Comparison of ENCODE assay signal across 19 cellular contexts in genomic region chr4:10496200-10496599, GRCh38. TPM values are rescaled to one million over a fixed set of nuclear protein-coding genes. Genes with fewer than 3 reads are reported as not detected.
DNase-seq lines count a peak whose midpoint lies in the region; ATAC-seq, FAIRE-seq and TF ChIP-seq lines count a peak whose summit lies in the region.
"Had no signal": no experiment of that assay in that cellular context is flagged by ENCODE, and none has a peak within 500 bp of the region (broad histone marks: within the 10 kb centered on the region; RNA-seq: fewer than 3 reads in every experiment).

No MANE protein-coding gene starts in this region.

- H3K18ac ChIP-seq in H1 (ENCODE audit: extremely low read depth, low read length) = 0 out of 2 replicates have a peak overlapping the region, but pooled peaks have one; percentile 60

- peak; percentile 96 for FAIRE-seq in H1 (lab: Jason Lieb, UNC)
- FAIRE-seq: A549, D721Med, GM12892, HepG2 had no signal

- no peaks in the 10 kb centered on the region for H3K4me1 Mint-ChIP-seq in stimulated activated naive CD8-positive, alpha-beta T cell treated with anti-CD3 and anti-CD28 coated beads, Interleukin-15, amount 100 ng/mL, for 72 hours
- H3K4me1 Mint-ChIP-seq: CD8-positive, alpha-beta memory T cell had no signal

- no peak overlapping the region for H2AK5ac ChIP-seq in H1 (ENCODE audit: low read depth, low read length)

- no peak overlapping the region for H3K4me3 Mint-ChIP-seq in stimulated activated naive CD8-positive, alpha-beta T cell treated with anti-CD3 and anti-CD28 coated beads, Interleukin-15, amount 100 ng/mL, for 72 hours
- H3K4me3 Mint-ChIP-seq: CD8-positive, alpha-beta memory T cell had no signal

- H3K79me1 ChIP-seq in H1 (ENCODE audit: low read depth, low read length) = no peaks in the 10 kb centered on the region

- CTCF ChIA-PET in H1 (lab: Charles Lee; ENCODE audit: partially characterized antibody) = interaction anchor here (0.9 to 1.9 kb wide), 5 partner anchors 11 to 35 kb away, joined by 3 to 6 read pairs (median 3); no protein-coding TSS in a partner anchor

- H3K27me3 ChIP-seq in HUES64 (ENCODE audit: insufficient read depth, low read length) = peaks cover 2% of the 10 kb centered on the region; the same call in 1 of the 2 replicates
- peaks cover 3 to 21% (median 11%) of the 10 kb centered on the region in 4 experiments; a peak in 6 of 7 replicates for H3K27me3 ChIP-seq in H1 (replicated peaks in 1 of 4; ENCODE audit: control insufficient read depth in 3 of 4, extremely low read depth in 1 of 4, insufficient read depth in 3 of 4, low read length in 3 of 4)
- no peaks in the 10 kb centered on the region for H3K27me3 ChIP-seq in uterus

- no peaks in the 10 kb centered on the region for H3K27me3 Mint-ChIP-seq in stimulated activated naive CD8-positive, alpha-beta T cell treated with anti-CD3 and anti-CD28 coated beads, Interleukin-15, amount 100 ng/mL, for 72 hours

- no peak overlapping the region for H3K23ac ChIP-seq in H1 (ENCODE audit: insufficient read length)

- no peaks in the 10 kb centered on the region for H3K23me2 ChIP-seq in H1 (ENCODE audit: low read depth, low read length)

- H3K56ac ChIP-seq in H1 (replicated peaks; ENCODE audit: insufficient read length, low read depth, low read length) = no peak overlapping the region

- TF ChIP-seq EP300 in H1 (IDR thresholded peaks at IDR 0.05; ENCODE audit: borderline replicate concordance in 1 of 2, low read depth in 2 of 2, low read length in 2 of 2) = peak in 1 of 2 experiments; percentile 74; a peak in 1 of 3 replicates

- no peak overlapping the region for H4K5ac ChIP-seq in H1 (ENCODE audit: insufficient read length, low read depth, low read length)

- TF ChIP-seq POLR2A in H1 (IDR thresholded peaks at IDR 0.05; ENCODE audit: control extremely low read depth in 1 of 2, low read depth in 2 of 2, low read length in 2 of 2) = no peak
- TF ChIP-seq POLR2A in uterus (IDR thresholded peaks at IDR 0.05) = no peak

- H2BK15ac ChIP-seq in H1 (ENCODE audit: low read length) = no peak overlapping the region

- no peak overlapping the region for H4K91ac ChIP-seq in H1 (replicated peaks; ENCODE audit: insufficient read length, low read length)

- peaks cover 0 to 2% of the 10 kb centered on the region in 2 experiments for H4K20me1 ChIP-seq in H1 (replicated peaks in 1 of 2; ENCODE audit: control insufficient read depth in 1 of 2, insufficient read depth in 2 of 2, low read length in 2 of 2)

- H3K27ac ChIP-seq in HUES64 (ENCODE audit: low read depth, low read length) (peak overlapping the region; percentile 74), H1 (ENCODE audit: low read depth, low read length) (no peak overlapping the region), uterus (no peak overlapping the region)
- H3K27ac ChIP-seq: A549 had no signal

- no peak for ATAC-seq in stimulated activated naive CD8-positive, alpha-beta T cell treated with anti-CD3 and anti-CD28 coated beads, Interleukin-15, amount 100 ng/mL, for 72 hours
- ATAC-seq: A549, HepG2, Panc1 had no signal

- H3K14ac ChIP-seq in H1 (ENCODE audit: insufficient read length) = no peak overlapping the region

- H3K36me3 ChIP-seq in HUES64 (ENCODE audit: insufficient read depth, low read length) (no peaks in the 10 kb centered on the region), H1 (ENCODE audit: control insufficient read depth in 2 of 4, insufficient read depth in 4 of 4, low read length in 3 of 4) (no peaks in the 10 kb centered on the region), uterus (no peaks in the 10 kb centered on the region)

- H2BK120ac ChIP-seq in H1 (replicated peaks; ENCODE audit: low read depth, low read length) = no peak overlapping the region

- H2BK5ac ChIP-seq in H1 (ENCODE audit: low read depth, low read length) = 0 out of 2 replicates have a peak overlapping the region, but pooled peaks have one; percentile 11

- H3K9me3 ChIP-seq in HUES64 (ENCODE audit: insufficient read depth, low read depth, low read length) (no peaks in the 10 kb centered on the region), H1 (ENCODE audit: insufficient read depth in 2 of 2, low read depth in 1 of 2, low read length in 1 of 2) (no peaks in the 10 kb centered on the region), uterus (no peaks in the 10 kb centered on the region)
- H3K9me3 ChIP-seq: A549 had no signal

- H4K8ac ChIP-seq in H1 (ENCODE audit: extremely low read depth, insufficient read depth, low read length) = no peak overlapping the region

- no peak overlapping the region for H2AFZ ChIP-seq in H1 (ENCODE audit: low read length)

- H3K27ac Mint-ChIP-seq in stimulated activated naive CD8-positive, alpha-beta T cell treated with anti-CD3 and anti-CD28 coated beads, Interleukin-15, amount 100 ng/mL, for 72 hours = no peak overlapping the region
- H3K27ac Mint-ChIP-seq: CD8-positive, alpha-beta memory T cell had no signal

- no peak overlapping the region for H2BK20ac ChIP-seq in H1 (ENCODE audit: low read length)

- POLR2A ChIA-PET in H1 (lab: Charles Lee; ENCODE audit: partially characterized antibody) = interaction anchor here (0.9 to 1.2 kb wide), 7 partner anchors 10 to 379 kb away, joined by 3 to 5 read pairs (median 4); partner anchors contain the start of genes WDR1 and ZNF518B

- intact Hi-C loops in uterus (cut with DNase I; ENCODE audit: low total_unique reads) = no loop called here

- WGBS in HUES64 = 1% methylated on average over 4 of the region's 4 CpGs
- 3% methylated on average over 4 of the region's 4 CpGs; no CpG with 5 or more reads in 1 of the 2 experiments for WGBS in H1 (ENCODE audit: extremely low coverage in 1 of 2, insufficient coverage in 1 of 2, insufficient read length in 1 of 2, insufficient replicate concordance in 2 of 2, low coverage in 1 of 2, low lambda C conversion rate in 2 of 2, missing lambda C conversion rate in 1 of 2), 2 experiments

- TF ChIP-seq RAD21 in H1 (IDR thresholded peaks at IDR 0.05 in 1 of 2, conservative IDR thresholded peaks at IDR 0.05 in 1 of 2; ENCODE audit: low read depth in 2 of 2, low read length in 2 of 2) = no peak; a peak in 1 of 4 replicates

- H3K4me1 ChIP-seq in HUES64 (ENCODE audit: insufficient read depth, low read length) (peaks cover 48% of the 10 kb centered on the region), H1 (replicated peaks in 1 of 4; ENCODE audit: control insufficient read depth in 3 of 4, insufficient read depth in 4 of 4, low read length in 3 of 4) (peaks cover 6 to 28% (median 17%) of the 10 kb centered on the region in 4 experiments; a peak in 6 of 7 replicates), uterus (no peaks in the 10 kb centered on the region)
- H3K4me1 ChIP-seq: A549 had no signal

- no peaks in the 10 kb centered on the region for H3K79me2 ChIP-seq in H1 (ENCODE audit: control insufficient read depth in 1 of 2, insufficient read depth in 2 of 2, low read length in 2 of 2)

- H2BK12ac ChIP-seq in H1 (ENCODE audit: low read depth, low read length) = no peak overlapping the region; the same call in 1 of the 2 replicates

- H3K9ac ChIP-seq in HUES64 (ENCODE audit: low read depth, low read length) (no peak overlapping the region; the same call in 1 of the 2 replicates), H1 (replicated peaks in 1 of 4; ENCODE audit: extremely low read depth in 1 of 4, low read depth in 3 of 4, low read length in 3 of 4) (0 out of 7 replicates have a peak overlapping the region, but pooled peaks of 1 of the 4 experiments have one; percentile 3)

- H3K4me3 ChIP-seq in HUES64 (ENCODE audit: low read length) = peak overlapping the region; percentile 18
- H3K4me3 ChIP-seq in H1 (ENCODE audit: extremely low read depth in 1 of 4, insufficient read depth in 2 of 4, low read depth in 3 of 4, low read length in 4 of 4) = peak overlapping the region in 1 of 4 experiments; percentile 36; a peak in 1 of 8 replicates
- no peak overlapping the region for H3K4me3 ChIP-seq in uterus
- H3K4me3 ChIP-seq: A549 had no signal

- H3K4me2 ChIP-seq in H1 (ENCODE audit: insufficient read depth in 1 of 2, low read depth in 2 of 2, low read length in 2 of 2) = peak overlapping the region; percentile 43 to 48
- H3K4me2 ChIP-seq: A549 had no signal

- no peak for TF ChIP-seq CTCF in H1 (IDR thresholded peaks at IDR 0.05; ENCODE audit: control extremely low read depth in 1 of 3, insufficient read depth in 1 of 3, low read depth in 1 of 3, low read length in 3 of 3)
- TF ChIP-seq CTCF in uterus (IDR thresholded peaks at IDR 0.05) = no peak

- peak; percentile 79 for DNase-seq in ELF-1 (ENCODE audit: low read depth, low spot score)
- peak in 1 of 2 experiments; percentile 41 for DNase-seq in H1 (ENCODE audit: low read depth in 1 of 2, low spot score in 2 of 2)
- DNase-seq in iPS-NIHi11 (ENCODE audit: low spot score) = peak; percentile 45
- DNase-seq in uterus = no peak
- DNase-seq in NCI-H1930 (lab: John Stamatoyannopoulos, UW) = no peak
- no peak for DNase-seq in pons (ENCODE audit: low spot score)
- no peak for DNase-seq in stimulated activated naive CD8-positive, alpha-beta T cell treated with anti-CD3 and anti-CD28 coated beads, Interleukin-15, amount 100 ng/mL, for 72 hours
- DNase-seq: CD8-positive, alpha-beta memory T cell; KG1; NCI-H1105 treated with DMSO at 0.1 percent for 48 hours; NCI-H187; NCI-H345; NCI-H524 treated with DMSO at 0.1 percent for 48 hours had no signal

- no peaks in the 10 kb centered on the region for H3K9me3 Mint-ChIP-seq in stimulated activated naive CD8-positive, alpha-beta T cell treated with anti-CD3 and anti-CD28 coated beads, Interleukin-15, amount 100 ng/mL, for 72 hours
- H3K9me3 Mint-ChIP-seq: CD8-positive, alpha-beta memory T cell had no signal

- no peak overlapping the region for H3K4ac ChIP-seq in H1 (replicated peaks; ENCODE audit: insufficient read length, low read depth, low read length)

TF ChIP-seq in H1, 55 proteins besides CTCF, POLR2A, EP300 and RAD21 (continues in another document):
- TF ChIP-seq KDM4A (IDR thresholded peaks at IDR 0.05; ENCODE audit: low read depth, low read length, severe bottlenecking) (no peak), HDAC2 (IDR thresholded peaks at IDR 0.05; ENCODE audit: borderline replicate concordance in 1 of 2, low read depth in 2 of 2, low read length in 2 of 2) (peak; percentile 65 to 95; a peak in 3 of 4 replicates), CREB1 (IDR thresholded peaks at IDR 0.05) (no peak), CBX5 (IDR thresholded peaks at IDR 0.05; ENCODE audit: low read depth, low read length) (no peak)

RNA-seq across cellular contexts. Expression of gene ZNF518B, which starts 39.0 kb away (rescaled TPM):
- 15.5 TPM for polyA plus RNA-seq in HUES64 (2013, experiment 1 of 2)
- 19.1 TPM for polyA plus RNA-seq in HUES64 (2013, experiment 2 of 2)
- total RNA-seq in H1 (2021; fragmentation: NEBNext Ultra II Directional; extraction: Animal tissue kit (Norgen Biotek cat#: 25700)) = 6.4 and 9.0 TPM in 2 replicates
- polyA plus RNA-seq in H1 (2011; rRNA removed) = 1.9 and 2.9 TPM in 2 replicates
- polyA plus RNA-seq in H1 (2011; cell fraction: cytosol; rRNA removed) = 3.2 TPM
- 2.9 TPM for polyA plus RNA-seq in H1 (2011; cell fraction: nucleus; rRNA removed)
- 3.9 to 6.0 TPM (median 4.0 TPM) in 4 replicates for polyA plus RNA-seq in H1 (2012, experiment 1 of 2)
- polyA plus RNA-seq in H1 (2012, experiment 2 of 2) = 0.38 TPM
- polyA plus RNA-seq in H1 (2013, experiment 1 of 2) = 3.3 TPM
- polyA plus RNA-seq in H1 (2013, experiment 2 of 2) = 3.2 TPM
- 11.6 and 12.6 TPM in 2 replicates for polyA minus RNA-seq in H1 (2011; rRNA and poly(A)+ RNA removed)
- 16.7 TPM for polyA minus RNA-seq in H1 (2011; cell fraction: cytosol; rRNA and poly(A)+ RNA removed)
- polyA minus RNA-seq in H1 (2011; cell fraction: nucleus; rRNA and poly(A)+ RNA removed) = 20.8 TPM
- 100 to 1,000 TPM in 1 of 4 donors, 10 to 100 TPM in 3; 13.8 to 105 (median 46.4) TPM for total RNA-seq in uterus
- polyA plus RNA-seq: HepG2 had no signal

Comparison
In these comparisons a context has a peak if more than half of its experiments do, and no peak if none do; other contexts are left out.
1. DNase-seq: peak in ELF-1 (single experiment) and iPS-NIHi11 (single experiment); none in uterus (0 of 2), NCI-H1930 (0 of 2), pons (single experiment) and stimulated activated naive CD8-positive, alpha-beta T cell treated with anti-CD3 and anti-CD28 coated beads, Interleukin-15, amount 100 ng/mL, for 72 hours (0 of 2).